In the genomic region with DNA sequence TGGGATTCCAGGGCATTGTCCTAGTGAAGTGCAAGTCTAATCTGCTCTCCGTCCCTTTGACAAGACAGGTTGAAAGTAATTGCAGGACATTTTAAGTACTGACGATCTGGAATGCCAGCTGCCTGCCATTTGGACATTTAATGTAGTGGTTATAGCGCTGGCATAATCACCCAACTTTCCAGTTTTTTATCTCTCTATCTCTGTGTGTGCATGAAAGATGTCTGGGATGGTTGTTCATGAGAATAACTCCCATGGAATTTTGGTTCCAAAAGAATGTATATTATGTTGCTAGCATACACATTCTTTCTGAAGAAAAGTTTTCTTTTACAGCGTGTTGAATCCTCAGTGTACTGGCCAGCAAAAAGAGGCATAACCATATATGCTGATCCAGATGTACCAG, we compare ENCODE assay signal across 1 cellular context.
TF ChIP-seq lines count a peak whose summit lies in the region.

No MANE protein-coding gene starts in this region.

TF ChIP-seq in IMR-90, 13 proteins besides CTCF, POLR2A, EP300 and RAD21 (continued from another document):
- no peak for TF ChIP-seq MAFK (IDR thresholded peaks at IDR 0.05; ENCODE audit: low read depth, low read length)
